In genomic region chr4:148790691-148791090, GRCh38 we compare ENCODE assay signal across 29 cellular contexts.
A peak's percentile ranks its signal among the peaks of the same experiment; 100 is the strongest.
DNase-seq lines count a peak whose midpoint lies in the region; ATAC-seq, FAIRE-seq and TF ChIP-seq lines count a peak whose summit lies in the region.
"Had no signal": no experiment of that assay in that cellular context is flagged by ENCODE, and none has a peak within 500 bp of the region (broad histone marks: within the 10 kb centered on the region; RNA-seq: fewer than 3 reads in every experiment).

No MANE protein-coding gene starts in this region.

- H3K4me1 Mint-ChIP-seq in GM23338 = peaks cover 29% of the 10 kb centered on the region
- H3K4me1 Mint-ChIP-seq: neural progenitor cell, T-helper 17 cell had no signal

- no peak for FAIRE-seq in D721Med (lab: Jason Lieb, UNC)
- FAIRE-seq: G401.6 had no signal

- H3K27me3 Mint-ChIP-seq in GM23338 (ENCODE audit: insufficient read depth, low read depth, poor library complexity) = peaks cover 4% of the 10 kb centered on the region

- no peak for ATAC-seq in GM23338
- ATAC-seq: left colon, mucosa of descending colon, T-helper 17 cell had no signal

- H3K36me3 ChIP-seq in GM23338 (ENCODE audit: insufficient read depth) (no peaks in the 10 kb centered on the region), brain microvascular endothelial cell (replicated peaks) (no peaks in the 10 kb centered on the region)
- H3K36me3 ChIP-seq: BLaER1 treated with 17β-estradiol and CSF1 and Interleukin-3, amounts not matched to agents 10 nM and 100 nM; neural progenitor cell; spleen; stomach had no signal

- H3K27ac ChIP-seq in GM23338 (ENCODE audit: low read depth) (no peak overlapping the region), brain microvascular endothelial cell (no peak overlapping the region)
- H3K27ac ChIP-seq: BLaER1 treated with 17β-estradiol and CSF1 and Interleukin-3, amounts not matched to agents 10 nM and 100 nM; dorsolateral prefrontal cortex; epithelial cell of prostate; HL-60; neural progenitor cell; spleen; VCaP had no signal

- no peaks in the 10 kb centered on the region for H3F3A ChIP-seq in GM23338 (replicated peaks; ENCODE audit: low read depth)

- TF ChIP-seq CTCF in GM23338 (conservative IDR thresholded peaks at IDR 0.05; ENCODE audit: low read depth in 2 of 2) (no peak), retinal pigment epithelial cell (conservative IDR thresholded peaks at IDR 0.05; ENCODE audit: low read depth, low read length) (no peak), D721Med (IDR thresholded peaks at IDR 0.05; ENCODE audit: insufficient read depth, missing control alignments) (no peak), brain microvascular endothelial cell (IDR thresholded peaks at IDR 0.05; ENCODE audit: low read depth, low read length, missing control alignments) (no peak)

- H2AFZ ChIP-seq in GM23338 = peak overlapping the region; percentile 11; the same call in 1 of the 2 replicates
- H2AFZ ChIP-seq: neural progenitor cell had no signal

- peak overlapping the region; percentile 56; the same call in 1 of the 2 replicates for H3K27ac Mint-ChIP-seq in GM23338
- H3K27ac Mint-ChIP-seq: neural progenitor cell, T-helper 17 cell had no signal

- no peaks in the 10 kb centered on the region for H3K9me3 Mint-ChIP-seq in GM23338
- H3K9me3 Mint-ChIP-seq: neural progenitor cell had no signal

- no peaks in the 10 kb centered on the region for H4K20me1 ChIP-seq in GM23338 (replicated peaks; ENCODE audit: insufficient read depth)
- H4K20me1 ChIP-seq: BLaER1 treated with 17β-estradiol and CSF1 and Interleukin-3, amounts not matched to agents 10 nM and 100 nM had no signal

- H3K9me2 ChIP-seq in GM23338 (ENCODE audit: insufficient read depth) = peaks cover 10% of the 10 kb centered on the region; the same call in 1 of the 2 replicates

- H3K79me2 ChIP-seq in GM23338 (replicated peaks; ENCODE audit: insufficient read depth) = no peaks in the 10 kb centered on the region

- no peak overlapping the region for H3K4me3 Mint-ChIP-seq in GM23338
- H3K4me3 Mint-ChIP-seq: neural progenitor cell, T-helper 17 cell had no signal

- no peak overlapping the region for H3K4me2 ChIP-seq in GM23338
- H3K4me2 ChIP-seq: BLaER1 treated with 17β-estradiol and CSF1 and Interleukin-3, amounts not matched to agents 10 nM and 100 nM; neural progenitor cell had no signal

- no peaks in the 10 kb centered on the region for H3K27me3 ChIP-seq in GM23338 (ENCODE audit: insufficient read depth)
- no peaks in the 10 kb centered on the region for H3K27me3 ChIP-seq in brain microvascular endothelial cell (replicated peaks)
- H3K27me3 ChIP-seq: BLaER1 treated with 17β-estradiol and CSF1 and Interleukin-3, amounts not matched to agents 10 nM and 100 nM; dorsolateral prefrontal cortex; neural progenitor cell; spleen; stomach had no signal

- H3K4me3 ChIP-seq in GM23338 (no peak overlapping the region), retinal pigment epithelial cell (ENCODE audit: low read length) (no peak overlapping the region), brain microvascular endothelial cell (ENCODE audit: low read depth, low read length) (no peak overlapping the region)
- H3K4me3 ChIP-seq: BLaER1 treated with 17β-estradiol and CSF1 and Interleukin-3, amounts not matched to agents 10 nM and 100 nM; dorsolateral prefrontal cortex; mucosa of descending colon; neural progenitor cell; spleen; stomach had no signal

- in situ Hi-C loops in brain microvascular endothelial cell (cut with HindIII; ENCODE audit: low pct_ligation_motif_present, low sequenced_read_pairs) = no loop called here

- H3K4me1 ChIP-seq in GM23338 (ENCODE audit: insufficient read depth) = peaks cover 16% of the 10 kb centered on the region
- H3K4me1 ChIP-seq: BLaER1 treated with 17β-estradiol and CSF1 and Interleukin-3, amounts not matched to agents 10 nM and 100 nM; neural progenitor cell; spleen had no signal

- H3K36me3 Mint-ChIP-seq in GM23338 (ENCODE audit: low read depth) = no peaks in the 10 kb centered on the region
- H3K36me3 Mint-ChIP-seq: neural progenitor cell had no signal

- DNase-seq in GM23338 (ENCODE audit: low spot score) (no peak), amniotic epithelial cell (ENCODE audit: low read depth) (peak; percentile 85), glomerular visceral epithelial cell (ENCODE audit: extremely low spot score) (peak; percentile 70), retinal pigment epithelial cell (ENCODE audit: low read depth) (peak; percentile 98), D721Med (ENCODE audit: insufficient read length, low spot score) (no peak), Kasumi-1 (lab: John Stamatoyannopoulos, UW) (no peak), islet precursor cell (no peak), brain microvascular endothelial cell (no peak)
- DNase-seq: ACHN; activated CD4-positive, alpha-beta T cell treated with anti-CD3 and anti-CD28 coated beads, Interleukin-2, amount 50 U/mL, for 1 hour; activated effector memory CD4-positive, alpha-beta T cell treated with Interleukin-2 at 50 U/mL for 16 hours; caudate nucleus; DMS 273 treated with DMSO at 0.1 percent for 48 hours; left colon; mucosa of descending colon; NCI-H187; NCI-H2227 treated with DMSO at 0.1 percent for 48 hours; NCI-H82; spleen; stimulated activated CD4-positive, alpha-beta T cell treated with anti-CD3 and anti-CD28 coated beads, Interleukin-4, amount 100 ng/mL, for 24 hours; stomach; T-helper 17 cell had no signal

TF ChIP-seq in GM23338, 12 proteins besides CTCF, POLR2A, EP300 and RAD21:
- no peak for TF ChIP-seq JUNB (IDR thresholded peaks at IDR 0.05; ENCODE audit: unreplicated experiment)
- TF ChIP-seq ZNF331 (CRISPR knock-in tag; IDR thresholded peaks at IDR 0.05; ENCODE audit: low read depth) = no peak

Comparison
In these comparisons a context has a peak if more than half of its experiments do, and no peak if none do; other contexts are left out.
1. DNase-seq: peak in amniotic epithelial cell (single experiment), glomerular visceral epithelial cell (single experiment) and retinal pigment epithelial cell (single experiment); none in GM23338 (single experiment), D721Med (single experiment), Kasumi-1 (0 of 2), islet precursor cell (single experiment) and brain microvascular endothelial cell (single experiment).